ENCODE assay signal across 23 cellular contexts in the genomic region with DNA sequence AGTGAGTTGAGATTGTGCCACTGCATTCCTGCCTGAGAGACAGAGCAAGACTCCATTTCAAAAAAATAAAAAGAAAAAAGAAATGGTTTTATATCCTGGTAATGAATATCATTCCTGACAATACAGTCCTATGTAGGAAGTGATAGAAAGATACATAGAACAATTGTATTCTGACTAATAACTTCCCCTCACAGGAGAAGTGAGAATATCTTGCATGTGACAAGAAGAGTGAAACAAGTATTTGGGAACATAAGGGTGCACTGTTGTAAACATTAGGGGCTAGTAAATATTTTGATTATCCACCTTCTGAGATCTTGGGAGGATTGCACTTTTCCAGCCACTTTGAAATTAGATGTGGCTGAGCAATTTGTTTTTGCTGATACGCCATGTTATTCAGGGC. TPM values are rescaled to one million over a fixed set of nuclear protein-coding genes. Genes with fewer than 3 reads are reported as not detected.
DNase-seq lines count a peak whose midpoint lies in the region; ATAC-seq, FAIRE-seq and TF ChIP-seq lines count a peak whose summit lies in the region.
"Had no signal": no experiment of that assay in that cellular context is flagged by ENCODE, and none has a peak within 500 bp of the region (broad histone marks: within the 10 kb centered on the region; RNA-seq: fewer than 3 reads in every experiment).

No MANE protein-coding gene starts in this region.

- H3K4me3 ChIP-seq in Loucy (ENCODE audit: low read length, poor library complexity, severe bottlenecking): no peak overlapping the region
- no peak overlapping the region for H3K4me3 ChIP-seq in kidney (ENCODE audit: low read length in 2 of 2)
- H3K4me3 ChIP-seq: BLaER1 treated with 17β-estradiol and CSF1 and Interleukin-3, amounts not matched to agents 10 nM and 100 nM; GM12878 had no signal

- peaks cover 37 to 54% of the 10 kb centered on the region in 2 donors for H3K4me1 Mint-ChIP-seq in stimulated activated naive B cell treated with anti-CD40 and anti-IgM and Interleukin-4, amounts not matched to agents 10 μg/mL and 1 μg/mL and 100 μg/mL, for 72 hours
- peaks cover 6 to 12% of the 10 kb centered on the region in 2 donors for H3K4me1 Mint-ChIP-seq in immature natural killer cell

- peak; percentile 27 for ATAC-seq in GM18868 (IDR thresholded peaks at IDR 0.05; ENCODE audit: unreplicated experiment)
- peak; percentile 85 to 91 for ATAC-seq in stimulated activated naive B cell treated with anti-CD40 and anti-IgM and Interleukin-4, amounts not matched to agents 10 μg/mL and 1 μg/mL and 100 μg/mL, for 72 hours (replicated peaks)
- ATAC-seq: CD8-positive, alpha-beta T cell; GM12878 had no signal

- no peaks in the 10 kb centered on the region for H3K79me2 ChIP-seq in Loucy (ENCODE audit: insufficient read depth, low read length)

- DNase-seq in dermis blood vessel endothelial cell: peak; percentile 15
- no peak for DNase-seq in stimulated activated naive B cell treated with anti-CD40 and anti-IgM and Interleukin-4, amounts not matched to agents 10 μg/mL and 1 μg/mL and 100 μg/mL, for 72 hours
- no peak for DNase-seq in NOMO-1 (lab: John Stamatoyannopoulos, UW; ENCODE audit: unreplicated experiment in 2 of 2)
- no peak for DNase-seq in immature natural killer cell
- DNase-seq in kidney: no peak
- DNase-seq: Calu3; CD8-positive, alpha-beta T cell; DMS 273 treated with DMSO at 0.1 percent for 48 hours; DMS53; DND-41; EL; H9; KBM-7 had no signal

- H3K4me2 ChIP-seq in Loucy (ENCODE audit: low read depth, low read length, poor library complexity, severe bottlenecking): no peak overlapping the region

- no peaks in the 10 kb centered on the region for H4K20me1 ChIP-seq in Loucy (ENCODE audit: insufficient read depth, low read length, poor library complexity, severe bottlenecking)
- H4K20me1 ChIP-seq: BLaER1 treated with 17β-estradiol and CSF1 and Interleukin-3, amounts not matched to agents 10 nM and 100 nM had no signal

- intact Hi-C loops in kidney (cut with DNase I): no loop called here

- H3K9me2 ChIP-seq in Loucy (replicated peaks; ENCODE audit: low read depth, low read length): no peaks in the 10 kb centered on the region

- H3K9me3 ChIP-seq in Loucy (ENCODE audit: insufficient read depth, low read depth, low read length): no peaks in the 10 kb centered on the region
- H3K9me3 ChIP-seq in kidney (ENCODE audit: control insufficient read depth in 1 of 2, low read length in 2 of 2): no peaks in the 10 kb centered on the region

- peaks cover 25 to 45% of the 10 kb centered on the region in 2 donors for H3K36me3 Mint-ChIP-seq in stimulated activated naive B cell treated with anti-CD40 and anti-IgM and Interleukin-4, amounts not matched to agents 10 μg/mL and 1 μg/mL and 100 μg/mL, for 72 hours
- no peaks in the 10 kb centered on the region for H3K36me3 Mint-ChIP-seq in immature natural killer cell
- H3K36me3 Mint-ChIP-seq: CD8-positive, alpha-beta T cell had no signal

- no peak overlapping the region for H3K9ac ChIP-seq in Loucy (ENCODE audit: low read depth, low read length, poor library complexity, severe bottlenecking)
- no peak overlapping the region for H3K9ac ChIP-seq in kidney (ENCODE audit: low read length in 2 of 2)
- H3K9ac ChIP-seq: BLaER1 treated with 17β-estradiol and CSF1 and Interleukin-3, amounts not matched to agents 10 nM and 100 nM had no signal

- no peak overlapping the region for H3K27ac Mint-ChIP-seq in stimulated activated naive B cell treated with anti-CD40 and anti-IgM and Interleukin-4, amounts not matched to agents 10 μg/mL and 1 μg/mL and 100 μg/mL, for 72 hours
- H3K27ac Mint-ChIP-seq in immature natural killer cell: no peak overlapping the region
- H3K27ac Mint-ChIP-seq: B cell; CD8-positive, alpha-beta T cell; H9 had no signal

- H3K4me3 Mint-ChIP-seq in stimulated activated naive B cell treated with anti-CD40 and anti-IgM and Interleukin-4, amounts not matched to agents 10 μg/mL and 1 μg/mL and 100 μg/mL, for 72 hours: no peak overlapping the region
- H3K4me3 Mint-ChIP-seq in immature natural killer cell: no peak overlapping the region
- H3K4me3 Mint-ChIP-seq: B cell; CD8-positive, alpha-beta T cell; H9 had no signal

- peaks cover 4% of the 10 kb centered on the region in 2 donors for H3K9me3 Mint-ChIP-seq in stimulated activated naive B cell treated with anti-CD40 and anti-IgM and Interleukin-4, amounts not matched to agents 10 μg/mL and 1 μg/mL and 100 μg/mL, for 72 hours
- H3K9me3 Mint-ChIP-seq in immature natural killer cell: peaks cover 0 to 12% (median 2%) of the 10 kb centered on the region in 6 donors
- H3K9me3 Mint-ChIP-seq: CD8-positive, alpha-beta T cell; H9 had no signal

- H3K27ac ChIP-seq in kidney (ENCODE audit: low read depth in 2 of 2, low read length in 2 of 2): no peak overlapping the region
- H3K27ac ChIP-seq: BLaER1 treated with 17β-estradiol and CSF1 and Interleukin-3, amounts not matched to agents 10 nM and 100 nM had no signal

- H3K4me1 ChIP-seq in Loucy (ENCODE audit: insufficient read depth, low read length, poor library complexity, severe bottlenecking) (peaks cover 10% of the 10 kb centered on the region), kidney (ENCODE audit: control insufficient read depth in 1 of 2, insufficient read depth in 1 of 2, low read depth in 1 of 2, low read length in 2 of 2) (peaks cover 0 to 9% of the 10 kb centered on the region in 2 donors)

- no peaks in the 10 kb centered on the region for H3K27me3 ChIP-seq in Loucy (ENCODE audit: insufficient read depth, low read length, poor library complexity, severe bottlenecking)
- H3K27me3 ChIP-seq: BLaER1 treated with 17β-estradiol and CSF1 and Interleukin-3, amounts not matched to agents 10 nM and 100 nM had no signal

- peak overlapping the region; percentile 29; the same call in 1 of the 2 replicates for H2AFZ ChIP-seq in Loucy (ENCODE audit: low read length)

- H3K36me3 ChIP-seq in Loucy (ENCODE audit: insufficient read depth, low read length): no peaks in the 10 kb centered on the region
- H3K36me3 ChIP-seq in kidney (ENCODE audit: control insufficient read depth in 1 of 2, insufficient read depth in 2 of 2, low read length in 2 of 2): no peaks in the 10 kb centered on the region
- H3K36me3 ChIP-seq: BLaER1 treated with 17β-estradiol and CSF1 and Interleukin-3, amounts not matched to agents 10 nM and 100 nM had no signal

- H3F3A ChIP-seq in Loucy (ENCODE audit: low read depth): no peaks in the 10 kb centered on the region

- no peak for TF ChIP-seq CTCF in Loucy (conservative IDR thresholded peaks at IDR 0.05; ENCODE audit: low read length)
- TF ChIP-seq CTCF in kidney (IDR thresholded peaks at IDR 0.05; ENCODE audit: borderline replicate concordance, extremely low read depth, insufficient read depth): no peak

- no peaks in the 10 kb centered on the region for H3K27me3 Mint-ChIP-seq in stimulated activated naive B cell treated with anti-CD40 and anti-IgM and Interleukin-4, amounts not matched to agents 10 μg/mL and 1 μg/mL and 100 μg/mL, for 72 hours
- no peaks in the 10 kb centered on the region for H3K27me3 Mint-ChIP-seq in immature natural killer cell (ENCODE audit: low read depth in 3 of 3)
- H3K27me3 Mint-ChIP-seq: B cell had no signal

- FAIRE-seq in kidney (lab: Jason Lieb, UNC): no peak
- FAIRE-seq: GM12878, GM18507, H1, HTR-8/SVneo had no signal

RNA-seq across cellular contexts. Expression of a gene that starts 40.7 kb away (rescaled TPM):
- total RNA-seq in dermis blood vessel endothelial cell (0.85 and 0.93 TPM in 2 replicates), kidney (15.4 TPM)
- polyA plus RNA-seq in immature natural killer cell (under 1 TPM in 1 of 3 donors, not detected in 2; 0.07 TPM), kidney (ENCODE audit: insufficient read depth, low read depth, low replicate concordance) (3.7 TPM)
- total RNA-seq: A172, G401 had no signal
